ENCODE assay signal across 1 cellular context in the genomic region with DNA sequence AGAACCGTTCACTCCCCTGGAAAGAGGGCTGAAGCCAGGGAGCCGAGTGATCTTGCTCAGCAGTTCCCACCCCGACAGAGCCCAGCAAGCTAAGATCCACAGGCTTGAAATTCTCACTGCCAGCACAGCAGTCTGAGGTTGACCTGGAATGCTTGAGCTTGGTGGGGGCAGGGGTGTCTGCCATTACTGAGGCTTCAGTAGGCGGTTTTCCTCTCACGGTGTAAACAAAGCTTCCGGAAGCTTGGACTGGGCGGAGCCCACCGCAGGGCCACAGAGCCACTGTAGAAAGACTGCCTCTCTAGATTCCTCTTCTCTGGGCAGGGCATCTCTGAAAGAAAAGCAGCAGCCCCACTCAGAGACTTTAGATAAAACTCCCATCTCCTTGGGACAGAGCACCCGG.
TF ChIP-seq lines count a peak whose summit lies in the region.

No MANE protein-coding gene starts in this region.

TF ChIP-seq in IMR-90, 13 proteins besides CTCF, POLR2A, EP300 and RAD21 (continued from another document):
- TF ChIP-seq USF2 (IDR thresholded peaks at IDR 0.05; ENCODE audit: low read depth, low read length), result no peak
- no peak for TF ChIP-seq MAZ (IDR thresholded peaks at IDR 0.05; ENCODE audit: borderline replicate concordance, low read depth, low read length)
- TF ChIP-seq BHLHE40 (IDR thresholded peaks at IDR 0.05; ENCODE audit: low read depth, low read length), result no peak
- no peak for TF ChIP-seq RFX5 (IDR thresholded peaks at IDR 0.05; ENCODE audit: low read depth, low read length)
- TF ChIP-seq MXI1 (IDR thresholded peaks at IDR 0.05; ENCODE audit: borderline replicate concordance, low read depth, low read length), result no peak
- TF ChIP-seq CHD1 (IDR thresholded peaks at IDR 0.05; ENCODE audit: low read depth, low read length), result no peak
- TF ChIP-seq NFE2L2 (IDR thresholded peaks at IDR 0.05; ENCODE audit: low read depth, low read length), result no peak
- no peak for TF ChIP-seq MAFK (IDR thresholded peaks at IDR 0.05; ENCODE audit: low read depth, low read length)
